19 cellular contexts compared by ENCODE assay signal in the genomic region with DNA sequence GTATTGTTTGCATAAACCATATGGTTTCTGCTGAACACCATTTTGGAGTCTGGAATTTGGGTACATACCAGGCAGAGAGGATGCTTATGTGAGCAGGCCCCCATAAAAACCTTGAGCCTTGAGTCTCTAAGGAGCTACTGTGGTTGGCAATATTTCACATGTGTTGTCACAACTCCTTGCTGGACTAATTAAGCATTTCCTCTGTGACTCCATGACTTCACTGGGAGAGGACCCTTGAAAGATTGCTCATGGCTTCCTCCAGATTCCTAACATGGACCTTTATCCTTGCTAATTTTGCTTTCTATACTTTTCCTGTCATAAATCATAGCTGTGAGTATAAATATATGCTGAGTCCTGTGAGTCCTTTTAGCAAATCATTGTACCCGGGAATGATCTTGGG.
"Had no signal": no experiment of that assay in that cellular context is flagged by ENCODE, and none has a peak within 500 bp of the region (broad histone marks: within the 10 kb centered on the region; RNA-seq: fewer than 3 reads in every experiment).

No MANE protein-coding gene starts in this region.

- ATAC-seq: activated naive CD4-positive, alpha-beta T cell treated with anti-CD3 and anti-CD28 coated beads, Interleukin-2, amount 50 U/mL, for 72 hours; effector memory CD8-positive, alpha-beta T cell; gastroesophageal sphincter; left cardiac atrium; stimulated activated naive CD8-positive, alpha-beta T cell treated with anti-CD3 and anti-CD28 coated beads, Interleukin-15, Interleukin-2, amounts not matched to agents 100 U/mL and 50 U/mL, for 24 hours; upper lobe of right lung had no signal

- H3K4me1 ChIP-seq: adrenal gland, ascending aorta, esophagus muscularis mucosa, gastroesophageal sphincter, thyroid gland had no signal

- H3K27me3 ChIP-seq: adrenal gland, ascending aorta, dorsolateral prefrontal cortex, esophagus muscularis mucosa, thyroid gland, upper lobe of right lung had no signal

- DNase-seq: activated CD4-positive, alpha-beta T cell treated with anti-CD3 and anti-CD28 coated beads for 1 hour; activated CD4-positive, alpha-beta T cell treated with anti-CD3 and anti-CD28 coated beads, Interleukin-2, amount 50 U/mL, for 1 hour; activated T-cell treated with anti-CD3 and anti-CD28 coated beads, Interleukin-2, amount 50 U/mL, for 1 hour; adrenal gland; central memory CD4-positive, alpha-beta T cell; dorsolateral prefrontal cortex; effector memory CD8-positive, alpha-beta T cell; left cardiac atrium; naive B cell; retina; stimulated activated CD4-positive, alpha-beta T cell treated with anti-CD3 and anti-CD28 coated beads, Interleukin-4, amount 100 ng/mL, for 4 hours; stimulated activated naive CD8-positive, alpha-beta T cell treated with anti-CD3 and anti-CD28 coated beads, Interleukin-15, Interleukin-2, amounts not matched to agents 100 U/mL and 50 U/mL, for 24 hours; substantia nigra; thyroid gland; upper lobe of right lung had no signal

- H3K27ac ChIP-seq: adrenal gland, ascending aorta, dorsolateral prefrontal cortex, esophagus muscularis mucosa, gastroesophageal sphincter, thyroid gland, upper lobe of right lung had no signal

- H3K36me3 ChIP-seq: adrenal gland, ascending aorta, esophagus muscularis mucosa, gastroesophageal sphincter, thyroid gland, upper lobe of right lung had no signal

- H3K9me3 ChIP-seq: adrenal gland, ascending aorta, esophagus muscularis mucosa, gastroesophageal sphincter, thyroid gland, upper lobe of right lung had no signal

- H3K4me3 ChIP-seq: adrenal gland, ascending aorta, dorsolateral prefrontal cortex, esophagus muscularis mucosa, gastroesophageal sphincter, thyroid gland, upper lobe of right lung had no signal
